Comparison of ENCODE assay signal across 17 cellular contexts in genomic region chr4:140626982-140627381, GRCh38. TPM values are rescaled to one million over a fixed set of nuclear protein-coding genes. Genes with fewer than 3 reads are reported as not detected.
DNase-seq lines count a peak whose midpoint lies in the region; ATAC-seq, FAIRE-seq and TF ChIP-seq lines count a peak whose summit lies in the region.
"Had no signal": no experiment of that assay in that cellular context is flagged by ENCODE, and none has a peak within 500 bp of the region (broad histone marks: within the 10 kb centered on the region; RNA-seq: fewer than 3 reads in every experiment).

No MANE protein-coding gene starts in this region.

- no peak for DNase-seq in AG09309 (ENCODE audit: low read depth)
- DNase-seq in brain microvascular endothelial cell = no peak
- DNase-seq in keratinocyte (ENCODE audit: low read depth, low spot score) = no peak
- no peak for DNase-seq in NCI-H146 treated with DMSO at 0.1 percent for 48 hours (lab: John Stamatoyannopoulos, UW; ENCODE audit: unreplicated experiment)
- no peak for DNase-seq in KBM-7
- no peak for DNase-seq in stimulated activated naive CD8-positive, alpha-beta T cell treated with anti-CD3 and anti-CD28 coated beads, Interleukin-15, amount 100 ng/mL, for 72 hours
- DNase-seq: activated CD4-positive, alpha-beta T cell treated with anti-CD3 and anti-CD28 coated beads, Interleukin-2, amount 50 U/mL, for 1 hour; NCI-H2107; NCI-H774; ovary; stimulated activated CD4-positive, alpha-beta T cell treated with anti-CD3 and anti-CD28 coated beads, Interleukin-4, amount 100 ng/mL, for 1 hour; substantia nigra; SW 1271 had no signal

- TF ChIP-seq CTCF in AG09309 (IDR thresholded peaks at IDR 0.05; ENCODE audit: control insufficient read depth, insufficient read depth, low read depth, low read length, missing control alignments) (peak; percentile 21), brain microvascular endothelial cell (IDR thresholded peaks at IDR 0.05; ENCODE audit: low read depth, low read length, missing control alignments) (peak; percentile 35), keratinocyte (optimal IDR thresholded peaks at IDR 0.05 in 1 of 3, IDR thresholded peaks at IDR 0.05 in 1 of 3, conservative IDR thresholded peaks at IDR 0.05 in 1 of 3; ENCODE audit: extremely low read depth in 1 of 3, insufficient read depth in 2 of 3, low read length in 3 of 3) (no peak)

- dilution Hi-C loops in keratinocyte (cut with MboI; ENCODE audit: extremely low pct_ligation_motif_present, low sequenced_read_pairs) = no loop called here

- H4K20me1 ChIP-seq in keratinocyte (ENCODE audit: control insufficient read depth, extremely low read depth, insufficient read depth, low read length) = no peaks in the 10 kb centered on the region

- H3K4me3 Mint-ChIP-seq in stimulated activated naive CD8-positive, alpha-beta T cell treated with anti-CD3 and anti-CD28 coated beads, Interleukin-15, amount 100 ng/mL, for 72 hours = no peak overlapping the region

- H3K9me1 ChIP-seq in keratinocyte (ENCODE audit: control insufficient read depth, extremely low read depth, insufficient read depth, low read length) = no peaks in the 10 kb centered on the region

- H3K4me1 ChIP-seq in keratinocyte (ENCODE audit: control insufficient read depth, extremely low read depth, insufficient read depth, low read length) = peaks cover 6% of the 10 kb centered on the region

- H3K9me3 Mint-ChIP-seq in stimulated activated naive CD8-positive, alpha-beta T cell treated with anti-CD3 and anti-CD28 coated beads, Interleukin-15, amount 100 ng/mL, for 72 hours = no peaks in the 10 kb centered on the region
- H3K9me3 Mint-ChIP-seq: activated naive CD4-positive, alpha-beta T cell treated with anti-CD3 and anti-CD28 coated beads, Interleukin-2, amount 50 U/mL, for 72 hours had no signal

- peak; percentile 42 for TF ChIP-seq RAD21 in Ishikawa (IDR thresholded peaks at IDR 0.05; ENCODE audit: low read depth)

- H3K27ac Mint-ChIP-seq in stimulated activated naive CD8-positive, alpha-beta T cell treated with anti-CD3 and anti-CD28 coated beads, Interleukin-15, amount 100 ng/mL, for 72 hours = no peak overlapping the region
- H3K27ac Mint-ChIP-seq: activated naive CD4-positive, alpha-beta T cell treated with anti-CD3 and anti-CD28 coated beads, Interleukin-2, amount 50 U/mL, for 72 hours had no signal

- no peak overlapping the region for H3K9ac ChIP-seq in keratinocyte (ENCODE audit: control insufficient read depth, extremely low read depth, insufficient read depth, low read length)

- H3K4me3 ChIP-seq in AG09309 (ENCODE audit: control insufficient read depth, low read depth, low read length) (no peak overlapping the region), brain microvascular endothelial cell (ENCODE audit: low read depth, low read length) (no peak overlapping the region), keratinocyte (ENCODE audit: control insufficient read depth in 2 of 3, extremely low read depth in 1 of 3, insufficient read depth in 2 of 3, low read depth in 1 of 3, low read length in 3 of 3) (no peak overlapping the region)
- H3K4me3 ChIP-seq: ovary had no signal

- H3K36me3 ChIP-seq in brain microvascular endothelial cell (replicated peaks) = peaks cover 6% of the 10 kb centered on the region
- H3K36me3 ChIP-seq in keratinocyte (ENCODE audit: control insufficient read depth in 2 of 2, extremely low read depth in 1 of 2, insufficient read depth in 2 of 2, low read length in 2 of 2) = peaks cover 0 to 14% of the 10 kb centered on the region in 2 experiments
- H3K36me3 ChIP-seq: ovary had no signal

- no peak overlapping the region for H3K4me2 ChIP-seq in keratinocyte (ENCODE audit: control insufficient read depth, extremely low read depth, insufficient read depth, low read depth, low read length)

- H2AFZ ChIP-seq in keratinocyte (ENCODE audit: control insufficient read depth, low read length) = no peak overlapping the region

- H3K9me3 ChIP-seq in keratinocyte (ENCODE audit: control insufficient read depth, low read depth, low read length) = no peaks in the 10 kb centered on the region
- H3K9me3 ChIP-seq: ovary had no signal

- H3K27me3 ChIP-seq in brain microvascular endothelial cell (replicated peaks) (no peaks in the 10 kb centered on the region), keratinocyte (ENCODE audit: control insufficient read depth, extremely low read depth, insufficient read depth, low read length) (no peaks in the 10 kb centered on the region)
- H3K27me3 ChIP-seq: ovary had no signal

- no peak for ATAC-seq in HG02970 (IDR thresholded peaks at IDR 0.05; ENCODE audit: low FRiP score, unreplicated experiment)
- no peak for ATAC-seq in stimulated activated naive CD8-positive, alpha-beta T cell treated with anti-CD3 and anti-CD28 coated beads, Interleukin-15, amount 100 ng/mL, for 72 hours
- ATAC-seq: activated naive CD4-positive, alpha-beta T cell treated with anti-CD3 and anti-CD28 coated beads, Interleukin-2, amount 50 U/mL, for 72 hours had no signal

- no peak for TF ChIP-seq EP300 in Ishikawa (IDR thresholded peaks at IDR 0.05; ENCODE audit: borderline replicate concordance)

- peak; percentile 43 for FAIRE-seq in keratinocyte (lab: Jason Lieb, UNC)
- FAIRE-seq: GM12891 had no signal

- no peaks in the 10 kb centered on the region for H3K79me2 ChIP-seq in keratinocyte (ENCODE audit: control insufficient read depth, insufficient read depth, low read length)

- peaks cover 7% of the 10 kb centered on the region for H3K27me3 Mint-ChIP-seq in stimulated activated naive CD8-positive, alpha-beta T cell treated with anti-CD3 and anti-CD28 coated beads, Interleukin-15, amount 100 ng/mL, for 72 hours

- no peak overlapping the region for H3K27ac ChIP-seq in brain microvascular endothelial cell
- H3K27ac ChIP-seq in keratinocyte (ENCODE audit: control insufficient read depth, insufficient read depth, low read length) = no peak overlapping the region
- H3K27ac ChIP-seq: ovary had no signal

- in situ Hi-C loops in brain microvascular endothelial cell (cut with HindIII; ENCODE audit: low pct_ligation_motif_present, low sequenced_read_pairs) (no loop called here), KBM-7 (cut with MboI; ENCODE audit: low pct_unique_long_range_greater_than_20kb, low sequenced_read_pairs) (loop anchor here (25.0 kb wide), 1 partner anchor 210 kb away; no protein-coding TSS in a partner anchor)

- no peaks in the 10 kb centered on the region for H3K4me1 Mint-ChIP-seq in stimulated activated naive CD8-positive, alpha-beta T cell treated with anti-CD3 and anti-CD28 coated beads, Interleukin-15, amount 100 ng/mL, for 72 hours

TF ChIP-seq in Ishikawa, 13 proteins besides CTCF, POLR2A, EP300 and RAD21:
- TF ChIP-seq ZBTB7A (IDR thresholded peaks at IDR 0.05; ENCODE audit: low read depth) (no peak), CREB1 (IDR thresholded peaks at IDR 0.05; ENCODE audit: low read depth) (no peak), TCF12 (IDR thresholded peaks at IDR 0.05; ENCODE audit: low read depth) (no peak), TAF1 (IDR thresholded peaks at IDR 0.05; ENCODE audit: low read depth) (no peak), REST (IDR thresholded peaks at IDR 0.05; ENCODE audit: low read depth) (no peak), YY1 (IDR thresholded peaks at IDR 0.05; ENCODE audit: low read depth) (no peak)

RNA-seq across cellular contexts. Expression of gene UCP1, which starts 58.2 kb away (rescaled TPM):
- not detected in 3 replicates for polyA plus RNA-seq in keratinocyte
- polyA plus RNA-seq in keratinocyte (2011; ENCODE audit: low read depth) = not detected
- not detected in 2 replicates for polyA plus RNA-seq in keratinocyte (2011; cell fraction: cytosol; rRNA removed)
- not detected in 2 replicates for polyA plus RNA-seq in keratinocyte (2011; cell fraction: nucleus; rRNA removed)
- not detected in 2 replicates for polyA plus RNA-seq in keratinocyte (2012; ENCODE audit: low replicate concordance)
- not detected in 3 replicates for polyA minus RNA-seq in keratinocyte
- not detected for polyA minus RNA-seq in keratinocyte (2011; cell fraction: cytosol; rRNA and poly(A)+ RNA removed)
- polyA minus RNA-seq in keratinocyte (2011; cell fraction: nucleus; rRNA and poly(A)+ RNA removed) = not detected in 2 replicates
- polyA plus RNA-seq: ovary had no signal

Comparison
In these comparisons a context has a peak if more than half of its experiments do, and no peak if none do; other contexts are left out.
1. CTCF ChIP-seq: peak in AG09309 (single experiment) and brain microvascular endothelial cell (single experiment); none in keratinocyte (0 of 3).